In the genomic region with DNA sequence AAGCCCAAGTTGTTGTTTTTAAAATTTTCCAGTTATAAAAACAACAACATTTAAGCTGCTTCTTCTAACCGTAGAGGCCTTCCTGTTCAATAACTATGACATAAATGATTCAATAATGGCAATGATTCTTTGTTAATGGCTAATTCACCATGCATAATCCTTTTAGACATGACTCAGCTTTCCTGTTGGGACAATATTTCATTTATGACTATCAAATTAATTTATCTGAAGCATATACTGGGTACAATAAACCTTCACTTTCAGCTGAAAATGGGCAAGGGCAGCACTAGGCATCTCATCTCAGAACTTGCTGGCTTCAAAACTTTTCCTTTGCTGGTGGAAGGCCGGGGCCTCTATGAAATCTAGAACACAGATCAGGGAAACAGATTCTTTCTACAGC, we compare ENCODE assay signal across 27 cellular contexts. TPM values are rescaled to one million over a fixed set of nuclear protein-coding genes. Genes with fewer than 3 reads are reported as not detected.
DNase-seq lines count a peak whose midpoint lies in the region; ATAC-seq, FAIRE-seq and TF ChIP-seq lines count a peak whose summit lies in the region.
"Had no signal": no experiment of that assay in that cellular context is flagged by ENCODE, and none has a peak within 500 bp of the region (broad histone marks: within the 10 kb centered on the region; RNA-seq: fewer than 3 reads in every experiment).

No MANE protein-coding gene starts in this region.

- intact Hi-C loops in CD14-positive monocyte (cut with micrococcal nuclease): loop anchor here (5.0 to 10.0 kb wide), 2 partner anchors 40 to 1263 kb away; a partner anchor contains a TSS
- intact Hi-C loops in pancreas (cut with DNase I): no loop called here
- intact Hi-C loops in CD8-positive, alpha-beta T cell (cut with DNase I, micrococcal nuclease): no loop called here

- peaks cover 0 to 1% (median 0%) of the 10 kb centered on the region in 3 donors for H3K27me3 Mint-ChIP-seq in CD14-positive monocyte (ENCODE audit: low read depth in 3 of 3)
- no peaks in the 10 kb centered on the region for H3K27me3 Mint-ChIP-seq in CD8-positive, alpha-beta T cell (ENCODE audit: low read depth)
- H3K27me3 Mint-ChIP-seq: activated CD4-positive, alpha-beta T cell treated with anti-CD3 and anti-CD28 coated beads, Interleukin-2, amount 10 ng/mL, durations not matched to agents 7 days and 5 days; natural killer cell treated with Interleukin-12 subunit alpha and Interleukin-12 subunit beta and Interleukin-15 and Interleukin-18, amount 100 ng/mL, for 72 hours had no signal

- no peak for DNase-seq in CD14-positive monocyte (ENCODE audit: low spot score)
- no peak for DNase-seq in RWPE2 (ENCODE audit: low spot score)
- no peak for DNase-seq in pancreas
- no peak for DNase-seq in stimulated activated CD4-positive, alpha-beta T cell treated with anti-CD3 and anti-CD28 coated beads, Interleukin-2, amount 100 ng/mL, for 24 hours
- no peak for DNase-seq in CD8-positive, alpha-beta T cell
- DNase-seq: ACHN; activated CD4-positive, alpha-beta T cell treated with anti-CD3 and anti-CD28 coated beads, Interleukin-2, amount 10 ng/mL, durations not matched to agents 7 days and 5 days; adrenal gland; caudate nucleus; dorsolateral prefrontal cortex; MG63; NCI-H146; NCI-H2171 treated with DMSO at 0.1 percent for 48 hours; NCI-H748 treated with DMSO at 0.1 percent for 48 hours; OCI-M1; SIG-M5; stimulated activated CD4-positive, alpha-beta T cell treated with anti-CD3 and anti-CD28 coated beads, Interleukin-4, amount 100 ng/mL, for 24 hours; T-helper 17 cell; uterus had no signal

- peaks cover 54% of the 10 kb centered on the region for H3K4me1 Mint-ChIP-seq in CD14-positive monocyte
- peaks cover 11% of the 10 kb centered on the region for H3K4me1 Mint-ChIP-seq in CD8-positive, alpha-beta T cell (ENCODE audit: low read depth)

- peak overlapping the region; percentile 23 for H3K4me2 ChIP-seq in parathyroid adenoma (ENCODE audit: low read length)

- H3K9me3 ChIP-seq in RWPE2 (ENCODE audit: severe bottlenecking): no peaks in the 10 kb centered on the region
- no peaks in the 10 kb centered on the region for H3K9me3 ChIP-seq in endocrine pancreas (ENCODE audit: control insufficient read depth, low read length)
- H3K9me3 ChIP-seq in parathyroid adenoma (ENCODE audit: control insufficient read depth, low read length): no peaks in the 10 kb centered on the region
- H3K9me3 ChIP-seq in pancreas: no peaks in the 10 kb centered on the region
- H3K9me3 ChIP-seq in CD8-positive, alpha-beta T cell (ENCODE audit: low read length): no peaks in the 10 kb centered on the region
- H3K9me3 ChIP-seq: adrenal gland, MG63, uterus had no signal

- H3K27ac ChIP-seq in RWPE2 (ENCODE audit: poor library complexity, severe bottlenecking): peak overlapping the region; percentile 38
- peak overlapping the region; percentile 47 for H3K27ac ChIP-seq in parathyroid adenoma
- H3K27ac ChIP-seq in pancreas: no peak overlapping the region
- no peak overlapping the region for H3K27ac ChIP-seq in CD8-positive, alpha-beta T cell (ENCODE audit: low read depth, low read length)
- H3K27ac ChIP-seq: C4-2B, dorsolateral prefrontal cortex, uterus had no signal

- POLR2A ChIA-PET in CD8-positive, alpha-beta T cell (lab: Charles Lee): no interaction called here

- no peaks in the 10 kb centered on the region for H3K79me2 ChIP-seq in parathyroid adenoma

- CTCF ChIA-PET in CD8-positive, alpha-beta T cell (lab: Charles Lee): no interaction called here

- no peaks in the 10 kb centered on the region for H3K9me3 Mint-ChIP-seq in CD14-positive monocyte
- no peaks in the 10 kb centered on the region for H3K9me3 Mint-ChIP-seq in CD8-positive, alpha-beta T cell
- H3K9me3 Mint-ChIP-seq: activated CD4-positive, alpha-beta T cell treated with anti-CD3 and anti-CD28 coated beads, Interleukin-2, amount 10 ng/mL, durations not matched to agents 7 days and 5 days; natural killer cell treated with Interleukin-12 subunit alpha and Interleukin-12 subunit beta and Interleukin-15 and Interleukin-18, amount 100 ng/mL, for 72 hours had no signal

- H3K36me3 ChIP-seq in RWPE2 (ENCODE audit: low read depth) (no peaks in the 10 kb centered on the region), endocrine pancreas (ENCODE audit: control insufficient read depth, insufficient read depth, low read length) (no peaks in the 10 kb centered on the region), parathyroid adenoma (ENCODE audit: control insufficient read depth, insufficient read depth, low read length) (no peaks in the 10 kb centered on the region), pancreas (no peaks in the 10 kb centered on the region)
- no peaks in the 10 kb centered on the region for H3K36me3 ChIP-seq in CD8-positive, alpha-beta T cell (ENCODE audit: insufficient read depth, low read length)
- H3K36me3 ChIP-seq: adrenal gland, MG63, uterus had no signal

- TF ChIP-seq CTCF in CD14-positive monocyte (IDR thresholded peaks at IDR 0.05): no peak
- no peak for TF ChIP-seq CTCF in RWPE2 (IDR thresholded peaks at IDR 0.05; ENCODE audit: poor library complexity, severe bottlenecking)
- no peak for TF ChIP-seq CTCF in parathyroid adenoma (IDR thresholded peaks at IDR 0.05)
- TF ChIP-seq CTCF in pancreas (IDR thresholded peaks at IDR 0.05): no peak
- no peak for TF ChIP-seq CTCF in CD8-positive, alpha-beta T cell (IDR thresholded peaks at IDR 0.05)

- H3K9ac ChIP-seq in endocrine pancreas (ENCODE audit: control insufficient read depth, insufficient read depth, low read length): no peak overlapping the region
- H3K9ac ChIP-seq in parathyroid adenoma: no peak overlapping the region

- 84 to 86% methylated on average over 2 of the region's 2 CpGs for WGBS in pancreas, 2 donors

- peaks cover 9 to 22% of the 10 kb centered on the region in 2 donors for H3K36me3 Mint-ChIP-seq in CD14-positive monocyte
- H3K36me3 Mint-ChIP-seq in CD8-positive, alpha-beta T cell: no peaks in the 10 kb centered on the region
- H3K36me3 Mint-ChIP-seq: natural killer cell treated with Interleukin-12 subunit alpha and Interleukin-12 subunit beta and Interleukin-15 and Interleukin-18, amount 100 ng/mL, for 72 hours had no signal

- H3K27me3 ChIP-seq in RWPE2 (ENCODE audit: insufficient read depth, poor library complexity, severe bottlenecking) (no peaks in the 10 kb centered on the region), endocrine pancreas (ENCODE audit: control insufficient read depth, insufficient read depth, low read length) (no peaks in the 10 kb centered on the region), parathyroid adenoma (ENCODE audit: control insufficient read depth, insufficient read depth, low read length) (no peaks in the 10 kb centered on the region), pancreas (no peaks in the 10 kb centered on the region)
- H3K27me3 ChIP-seq in CD8-positive, alpha-beta T cell (ENCODE audit: insufficient read depth, low read length): no peaks in the 10 kb centered on the region
- H3K27me3 ChIP-seq: adrenal gland, dorsolateral prefrontal cortex, MG63, uterus had no signal

- peak overlapping the region; percentile 11 for H2AFZ ChIP-seq in parathyroid adenoma

- ATAC-seq in RWPE2 (ENCODE audit: low read depth) (no peak), pancreas (no peak), HG02642 (IDR thresholded peaks at IDR 0.05; ENCODE audit: poor library complexity, unreplicated experiment) (no peak)
- no peak for ATAC-seq in CD8-positive, alpha-beta T cell
- ATAC-seq: esophagus mucosa; HepG2; natural killer cell treated with Interleukin-12 subunit alpha and Interleukin-12 subunit beta and Interleukin-15 and Interleukin-18, amount 100 ng/mL, for 72 hours; T-helper 17 cell had no signal

- no peak for FAIRE-seq in pancreas (lab: Jason Lieb, UNC)
- FAIRE-seq: HepG2 had no signal

- H3K27ac Mint-ChIP-seq in CD14-positive monocyte: peak overlapping the region; percentile 94 to 99 (median 97)
- no peak overlapping the region for H3K27ac Mint-ChIP-seq in CD8-positive, alpha-beta T cell
- H3K27ac Mint-ChIP-seq: activated CD4-positive, alpha-beta T cell treated with anti-CD3 and anti-CD28 coated beads, Interleukin-2, amount 10 ng/mL, durations not matched to agents 7 days and 5 days; natural killer cell treated with Interleukin-12 subunit alpha and Interleukin-12 subunit beta and Interleukin-15 and Interleukin-18, amount 100 ng/mL, for 72 hours; T-helper 17 cell had no signal

- peaks cover 19% of the 10 kb centered on the region for H3K4me1 ChIP-seq in RWPE2 (ENCODE audit: insufficient read depth, poor library complexity, severe bottlenecking)
- peaks cover 21% of the 10 kb centered on the region for H3K4me1 ChIP-seq in endocrine pancreas (ENCODE audit: control insufficient read depth, insufficient read depth, low read length)
- peaks cover 11% of the 10 kb centered on the region for H3K4me1 ChIP-seq in parathyroid adenoma
- peaks cover 0 to 5% (median 0%) of the 10 kb centered on the region in 3 donors for H3K4me1 ChIP-seq in pancreas
- H3K4me1 ChIP-seq in CD8-positive, alpha-beta T cell (ENCODE audit: insufficient read depth, low read length): no peaks in the 10 kb centered on the region
- H3K4me1 ChIP-seq: uterus had no signal

- H3K4me3 Mint-ChIP-seq in CD14-positive monocyte: no peak overlapping the region
- no peak overlapping the region for H3K4me3 Mint-ChIP-seq in CD8-positive, alpha-beta T cell
- H3K4me3 Mint-ChIP-seq: activated CD4-positive, alpha-beta T cell treated with anti-CD3 and anti-CD28 coated beads, Interleukin-2, amount 10 ng/mL, durations not matched to agents 7 days and 5 days; natural killer cell treated with Interleukin-12 subunit alpha and Interleukin-12 subunit beta and Interleukin-15 and Interleukin-18, amount 100 ng/mL, for 72 hours; T-helper 17 cell had no signal

- H3K4me3 ChIP-seq in RWPE2 (ENCODE audit: severe bottlenecking) (no peak overlapping the region), endocrine pancreas (ENCODE audit: control insufficient read depth, insufficient read depth, low read length) (peak overlapping the region; percentile 38), parathyroid adenoma (ENCODE audit: low read depth, low read length) (no peak overlapping the region), pancreas (no peak overlapping the region)
- no peak overlapping the region for H3K4me3 ChIP-seq in CD8-positive, alpha-beta T cell (ENCODE audit: low read depth, low read length)
- H3K4me3 ChIP-seq: adrenal gland, dorsolateral prefrontal cortex, MG63, skin epidermis, uterus had no signal

RNA-seq across cellular contexts. Expression of a gene that starts 38.9 kb away (rescaled TPM):
- polyA plus RNA-seq in CD14-positive monocyte (10 to 100 TPM; 13.6 to 21.0 TPM), pancreas (10 to 100 TPM in 1 of 2 donors, 1 to 10 TPM in 1; 5.3 to 13.0 TPM)
- 10 to 100 TPM in 2 of 6 donors, 1 to 10 TPM in 4; 8.2 to 17.9 (median 9.8) TPM for total RNA-seq in pancreas
- total RNA-seq in CD8-positive, alpha-beta T cell: under 1 TPM; 0.33 to 0.57 TPM

Comparison
In these comparisons a context has a peak if more than half of its experiments do, and no peak if none do; other contexts are left out.
1. H3K27ac ChIP-seq: peak in RWPE2 (single experiment) and parathyroid adenoma (single experiment); none in pancreas (0 of 4) and CD8-positive, alpha-beta T cell (single experiment).
2. RNA of a gene that starts 38.9 kb away (total RNA-seq): 8.2 to 17.9 TPM in pancreas; 0.33 to 0.57 TPM in CD8-positive, alpha-beta T cell; every median in the first group is over 4 times any median in the second.
3. intact Hi-C loops: an anchor here in CD14-positive monocyte (5.0 to 10.0 kb wide); none called in pancreas and CD8-positive, alpha-beta T cell.